In genomic region chr5:134527156-134527960, GRCh38 we compare ENCODE assay signal across 8 cellular contexts. TPM values are rescaled to one million over a fixed set of nuclear protein-coding genes. Genes with fewer than 3 reads are reported as not detected.
DNase-seq lines count a peak whose midpoint lies in the region; ATAC-seq, FAIRE-seq and TF ChIP-seq lines count a peak whose summit lies in the region.

No MANE protein-coding gene starts in this region.

- no peaks in the 10 kb centered on the region for H3K27me3 ChIP-seq in psoas muscle (ENCODE audit: insufficient read depth in 3 of 3, low read length in 2 of 3)

- no peaks in the 10 kb centered on the region for H3K36me3 Mint-ChIP-seq in HFFc6 (ENCODE audit: low read depth)

- H3K36me3 ChIP-seq in psoas muscle (ENCODE audit: insufficient read depth in 1 of 2, low read depth in 1 of 2): no peaks in the 10 kb centered on the region

- peaks cover 40% of the 10 kb centered on the region for H3K4me1 ChIP-seq in psoas muscle

- peak overlapping the region; percentile 94 for H3K4me3 ChIP-seq in psoas muscle

- peak overlapping the region; percentile 81 for H3K27ac Mint-ChIP-seq in HFFc6

- FAIRE-seq in urothelium cell line (lab: Jason Lieb, UNC): no peak

- DNase-seq in GM10266 (ENCODE audit: extremely low spot score): peak; percentile 87
- DNase-seq in HFFc6: peak; percentile 88
- peak; percentile 31 for DNase-seq in NCI-H1092 (lab: John Stamatoyannopoulos, UW)
- DNase-seq in T-helper 1 cell: peak; percentile 46 to 75 (median 59)
- peak in 53 of 56 donors; percentile 30 to 94 (median 78) for DNase-seq in amygdala (lab: John Stamatoyannopoulos, UW)
- peak; percentile 91 for DNase-seq in left ventricle myocardium superior
- peak; percentile 86 to 89 for DNase-seq in psoas muscle
- DNase-seq in urothelium cell line (ENCODE audit: low spot score): peak; percentile 87

- peaks cover 8% of the 10 kb centered on the region for H3K27me3 Mint-ChIP-seq in HFFc6 (ENCODE audit: insufficient read depth)

- no peaks in the 10 kb centered on the region for H3K9me3 ChIP-seq in psoas muscle

- intact Hi-C loops in left ventricle myocardium superior (cut with micrococcal nuclease): no loop called here
- intact Hi-C loops in psoas muscle (cut with DNase I): loop anchor here (2.0 to 5.0 kb wide), 4 partner anchors 51 to 157 kb away; partner anchors contain the start of genes CDKN2AIPNL (in 2 of the 2), SEC24A (in 1 of the 2) and UBE2B (in 1 of the 2)

- peak; percentile 75 for TF ChIP-seq CTCF in GM10266 (IDR thresholded peaks at IDR 0.05; ENCODE audit: control insufficient read depth, insufficient read depth, low read depth, missing control alignments)
- peak; percentile 84 for TF ChIP-seq CTCF in HFFc6 (IDR thresholded peaks at IDR 0.05)
- TF ChIP-seq CTCF in psoas muscle (IDR thresholded peaks at IDR 0.05): peak; percentile 71

- WGBS in psoas muscle, 3 donors: 0 to 2% (median 2%) methylated on average over 52 to 57 of the region's 57 CpGs

- H3K27ac ChIP-seq in psoas muscle: peak overlapping the region; percentile 89

- H3K4me1 Mint-ChIP-seq in HFFc6 (ENCODE audit: low read depth): peaks cover 38% of the 10 kb centered on the region

- no peaks in the 10 kb centered on the region for H3K9me3 Mint-ChIP-seq in HFFc6

- peak; percentile 65 for ATAC-seq in left ventricle myocardium superior
- ATAC-seq in psoas muscle: peak; percentile 68 to 77 (median 72)

- H3K4me3 Mint-ChIP-seq in HFFc6: peak overlapping the region; percentile 93

RNA-seq across cellular contexts. Expression of gene JADE2, which starts 1.9 kb away (rescaled TPM):
- total RNA-seq in HFFc6 (2021; fragmentation: NEBNext Ultra II Directional; extraction: Animal tissue kit (Norgen Biotek cat#: 25700)): 10 to 100 TPM; 32.8 to 41.0 (median 39.6) TPM
- total RNA-seq in left ventricle myocardium superior (28.7 TPM), psoas muscle (10 to 100 TPM in 3 of 4 donors, 1 to 10 TPM in 1; 10.0 to 15.1 (median 14.4) TPM)
- polyA plus RNA-seq in psoas muscle: 10 to 100 TPM in 1 of 3 donors, 1 to 10 TPM in 2; 5.0 to 10.1 (median 6.0) TPM

Comparison
In these comparisons a context has a peak if more than half of its experiments do, and no peak if none do; other contexts are left out.
1. Peak in every context shown above with its lines: DNase-seq, ATAC-seq, H3K4me3 ChIP-seq and H3K27ac ChIP-seq.
2. DNase-seq: peak in every context shown above with its lines; median percentile 91 in left ventricle myocardium superior; 88 in HFFc6; 88 in psoas muscle; 87 in GM10266; 87 in urothelium cell line; 78 in amygdala; 59 in T-helper 1 cell; 31 in NCI-H1092.